In genomic region chr12:25852792-25853191, GRCh38 we compare ENCODE assay signal across 31 cellular contexts.
DNase-seq lines count a peak whose midpoint lies in the region; ATAC-seq, FAIRE-seq and TF ChIP-seq lines count a peak whose summit lies in the region.
"Had no signal": no experiment of that assay in that cellular context is flagged by ENCODE, and none has a peak within 500 bp of the region (broad histone marks: within the 10 kb centered on the region; RNA-seq: fewer than 3 reads in every experiment).

No MANE protein-coding gene starts in this region.

- H3K27me3 ChIP-seq in liver (ENCODE audit: control insufficient read depth in 4 of 4, insufficient read depth in 4 of 4, low read length in 3 of 4) (no peaks in the 10 kb centered on the region), HepG2 (ENCODE audit: control insufficient read depth in 1 of 2, insufficient read depth in 2 of 2, low read length in 2 of 2) (no peaks in the 10 kb centered on the region), adipocyte (replicated peaks; ENCODE audit: control insufficient read depth, insufficient read depth, low read length) (no peaks in the 10 kb centered on the region), smooth muscle cell (ENCODE audit: low read depth) (no peaks in the 10 kb centered on the region)
- H3K27me3 ChIP-seq: Peyer's patch had no signal

- FAIRE-seq in HepG2 (lab: Jason Lieb, UNC): no peak
- FAIRE-seq: colon, GM12892, TTC549 had no signal

- DNase-seq in HepG2 (ENCODE audit: low spot score): no peak
- DNase-seq in adipocyte (ENCODE audit: low read depth): peak; percentile 70
- peak; percentile 74 for DNase-seq in fibroblast of peridontal ligament (ENCODE audit: extremely low read depth)
- no peak for DNase-seq in smooth muscle cell (lab: John Stamatoyannopoulos, UW; ENCODE audit: unreplicated experiment)
- no peak for DNase-seq in Calu3
- no peak for DNase-seq in kidney glomerular epithelial cell (lab: John Stamatoyannopoulos, UW)
- DNase-seq: 8988T; activated CD4-positive, alpha-beta T cell treated with anti-CD3 and anti-CD28 coated beads for 1 hour; activated CD8-positive, alpha-beta T cell treated with anti-CD3 and anti-CD28 coated beads, Interleukin-2, amount 10 ng/mL, durations not matched to agents 7 days and 5 days; activated effector memory CD4-positive, alpha-beta T cell treated with anti-CD3 and anti-CD28 coated beads, Interleukin-2, amount 50 U/mL, for 16 hours; activated naive CD8-positive, alpha-beta T cell treated with anti-CD3 and anti-CD28 coated beads, Interleukin-2, amount 10 ng/mL, durations not matched to agents 7 days and 5 days; activated T-cell treated with anti-CD3 and anti-CD28 coated beads for 4 hours; DND-41; KG1; naive thymus-derived CD4-positive, alpha-beta T cell; NCI-H1694 treated with DMSO at 0.1 percent for 48 hours; NCI-H2171 treated with DMSO at 0.1 percent for 48 hours; NCI-H524 treated with DMSO at 0.1 percent for 48 hours; nucleus accumbens; Peyer's patch; stimulated activated CD4-positive, alpha-beta T cell treated with anti-CD3 and anti-CD28 coated beads, Interleukin-12 subunit alpha, Interleukin-12 subunit beta, amount 100 ng/mL, for 4 hours; stimulated activated CD4-positive, alpha-beta T cell treated with anti-CD3 and anti-CD28 coated beads, Interleukin-4, amount 100 ng/mL, for 4 hours; stimulated activated naive CD4-positive, alpha-beta T cell had no signal

- peaks cover 0 to 10% (median 8%) of the 10 kb centered on the region in 4 donors for H3K4me1 ChIP-seq in liver (ENCODE audit: control insufficient read depth in 4 of 4, insufficient read depth in 4 of 4, low read length in 3 of 4)
- no peaks in the 10 kb centered on the region for H3K4me1 ChIP-seq in HepG2 (ENCODE audit: insufficient read depth, low read length)
- peaks cover 5% of the 10 kb centered on the region for H3K4me1 ChIP-seq in adipocyte (ENCODE audit: control insufficient read depth, insufficient read depth, low read length)
- H3K4me1 ChIP-seq in smooth muscle cell (ENCODE audit: low read depth): no peaks in the 10 kb centered on the region
- H3K4me1 ChIP-seq: Peyer's patch had no signal

- H3K9me3 Mint-ChIP-seq in Calu3 (ENCODE audit: low read depth, unreplicated experiment): no peaks in the 10 kb centered on the region
- H3K9me3 Mint-ChIP-seq: activated naive CD8-positive, alpha-beta T cell treated with anti-CD3 and anti-CD28 coated beads, Interleukin-2, amount 10 ng/mL, durations not matched to agents 7 days and 5 days; naive thymus-derived CD4-positive, alpha-beta T cell had no signal

- TF ChIP-seq RAD21 in liver (IDR thresholded peaks at IDR 0.05) (no peak), HepG2 (CRISPR knock-in tag; IDR thresholded peaks at IDR 0.05) (no peak)

- no peaks in the 10 kb centered on the region for H3F3A ChIP-seq in smooth muscle cell (ENCODE audit: low read depth)

- TF ChIP-seq EP300 in HepG2 (IDR thresholded peaks at IDR 0.05; ENCODE audit: low read depth in 2 of 2, low read length in 2 of 2) (no peak), HepG2 (CRISPR knock-in tag; IDR thresholded peaks at IDR 0.05; ENCODE audit: borderline replicate concordance) (no peak)

- CTCF ChIA-PET in HepG2 (lab: Yijun Ruan, JAX; ENCODE audit: low intra/inter-chr PET ratio, low total read pairs) (no interaction called here), Calu3 (lab: Charles Lee) (interaction anchor here (0.7 to 1.6 kb wide), 2 partner anchors 11 to 42 kb away, joined by 3 to 4 read pairs; no protein-coding TSS in a partner anchor)

- TF ChIP-seq CTCF in liver (IDR thresholded peaks at IDR 0.05; ENCODE audit: low read depth, low read length, missing input control) (no peak), HepG2 (CRISPR knock-in tag; IDR thresholded peaks at IDR 0.05) (no peak), smooth muscle cell (IDR thresholded peaks at IDR 0.05; ENCODE audit: borderline replicate concordance, insufficient read depth, poor library complexity, severe bottlenecking) (no peak), Calu3 (IDR thresholded peaks at IDR 0.05; ENCODE audit: unreplicated experiment) (no peak)

- H3K4me3 Mint-ChIP-seq in Calu3 (ENCODE audit: low read depth, unreplicated experiment): no peak overlapping the region
- H3K4me3 Mint-ChIP-seq: activated CD8-positive, alpha-beta T cell treated with anti-CD3 and anti-CD28 coated beads, Interleukin-2, amount 10 ng/mL, durations not matched to agents 7 days and 5 days; activated naive CD8-positive, alpha-beta T cell treated with anti-CD3 and anti-CD28 coated beads, Interleukin-2, amount 10 ng/mL, durations not matched to agents 7 days and 5 days; B cell; brain; mesothelial cell of epicardium; naive thymus-derived CD4-positive, alpha-beta T cell had no signal

- in situ Hi-C loops in HepG2 (cut with HindIII; ENCODE audit: extremely low pct_ligation_motif_present, low pct_unique_long_range_greater_than_20kb): no loop called here

- no peaks in the 10 kb centered on the region for H3K4me1 Mint-ChIP-seq in Calu3 (ENCODE audit: low read depth, unreplicated experiment)
- H3K4me1 Mint-ChIP-seq: activated naive CD8-positive, alpha-beta T cell treated with anti-CD3 and anti-CD28 coated beads, Interleukin-2, amount 10 ng/mL, durations not matched to agents 7 days and 5 days; B cell; brain had no signal

- H3K36me3 Mint-ChIP-seq in Calu3 (ENCODE audit: insufficient read depth, unreplicated experiment): no peaks in the 10 kb centered on the region
- H3K36me3 Mint-ChIP-seq: activated naive CD8-positive, alpha-beta T cell treated with anti-CD3 and anti-CD28 coated beads, Interleukin-2, amount 10 ng/mL, durations not matched to agents 7 days and 5 days; brain; mesothelial cell of epicardium; naive thymus-derived CD4-positive, alpha-beta T cell had no signal

- no peak overlapping the region for H3K4me3 ChIP-seq in liver (ENCODE audit: low read depth in 1 of 3, low read length in 3 of 3)
- H3K4me3 ChIP-seq in HepG2 (replicated peaks in 1 of 3; ENCODE audit: insufficient read depth in 1 of 3, low read depth in 2 of 3, low read length in 3 of 3): no peak overlapping the region
- no peak overlapping the region for H3K4me3 ChIP-seq in adipocyte (ENCODE audit: low read length)
- no peak overlapping the region for H3K4me3 ChIP-seq in smooth muscle cell
- H3K4me3 ChIP-seq: Peyer's patch had no signal

- no peaks in the 10 kb centered on the region for H3K79me2 ChIP-seq in HepG2 (ENCODE audit: insufficient read depth, low read length)
- H3K79me2 ChIP-seq in smooth muscle cell (ENCODE audit: low read depth): no peaks in the 10 kb centered on the region

- H3K27me3 Mint-ChIP-seq in Calu3 (ENCODE audit: unreplicated experiment): no peaks in the 10 kb centered on the region

- H3K27ac ChIP-seq in liver (ENCODE audit: low read depth in 1 of 2, low read length in 2 of 2) (no peak overlapping the region), HepG2 (ENCODE audit: extremely low read length, insufficient read depth, low read length) (no peak overlapping the region), smooth muscle cell (ENCODE audit: low read depth) (no peak overlapping the region)
- H3K27ac ChIP-seq: Peyer's patch had no signal

- BruUV-seq in HepG2 (replicated peaks; lab: Mats Ljungman, UMichigan) (no TSS peak), Calu3 (replicated peaks; lab: Mats Ljungman, UMichigan) (no TSS peak)

- intact Hi-C loops in HepG2 (cut with micrococcal nuclease; ENCODE audit: unreplicated experiment): no loop called here
- intact Hi-C loops in Calu3 (cut with micrococcal nuclease; ENCODE audit: unreplicated experiment): no loop called here

- no peak for TF ChIP-seq POLR2A in HepG2 (IDR thresholded peaks at IDR 0.05; ENCODE audit: insufficient read depth in 1 of 2, low read depth in 2 of 2, low read length in 2 of 2)

- H3K9me3 ChIP-seq in liver (ENCODE audit: control insufficient read depth in 4 of 4, low read length in 3 of 4) (no peaks in the 10 kb centered on the region), HepG2 (ENCODE audit: low read length) (no peaks in the 10 kb centered on the region), adipocyte (ENCODE audit: control insufficient read depth, low read length) (no peaks in the 10 kb centered on the region), smooth muscle cell (replicated peaks; ENCODE audit: low read depth) (no peaks in the 10 kb centered on the region)
- H3K9me3 ChIP-seq: Peyer's patch had no signal

- no peak overlapping the region for H2AFZ ChIP-seq in HepG2 (ENCODE audit: low read length)
- no peak overlapping the region for H2AFZ ChIP-seq in smooth muscle cell (ENCODE audit: low read depth)

- no peaks in the 10 kb centered on the region for H3K36me3 ChIP-seq in liver (ENCODE audit: control insufficient read depth in 4 of 4, insufficient read depth in 3 of 4, low read depth in 1 of 4, low read length in 3 of 4)
- no peaks in the 10 kb centered on the region for H3K36me3 ChIP-seq in HepG2 (replicated peaks in 1 of 2; ENCODE audit: control insufficient read depth in 1 of 2, insufficient read depth in 2 of 2, low read length in 2 of 2)
- H3K36me3 ChIP-seq in adipocyte (ENCODE audit: control insufficient read depth, insufficient read depth, low read length, severe bottlenecking): no peaks in the 10 kb centered on the region
- no peaks in the 10 kb centered on the region for H3K36me3 ChIP-seq in smooth muscle cell (ENCODE audit: low read depth)
- H3K36me3 ChIP-seq: Peyer's patch had no signal

- H4K20me1 ChIP-seq in HepG2 (ENCODE audit: insufficient read depth, low read length) (no peaks in the 10 kb centered on the region), smooth muscle cell (ENCODE audit: low read depth) (no peaks in the 10 kb centered on the region)

- H3K4me2 ChIP-seq in HepG2 (ENCODE audit: low read depth, low read length) (no peak overlapping the region), smooth muscle cell (peak overlapping the region; percentile 33)

- no peak overlapping the region for H3K27ac Mint-ChIP-seq in Calu3 (ENCODE audit: unreplicated experiment)
- H3K27ac Mint-ChIP-seq: activated CD8-positive, alpha-beta T cell treated with anti-CD3 and anti-CD28 coated beads, Interleukin-2, amount 10 ng/mL, durations not matched to agents 7 days and 5 days; activated naive CD8-positive, alpha-beta T cell treated with anti-CD3 and anti-CD28 coated beads, Interleukin-2, amount 10 ng/mL, durations not matched to agents 7 days and 5 days; B cell; brain; mesothelial cell of epicardium; naive thymus-derived CD4-positive, alpha-beta T cell had no signal

- POLR2A ChIA-PET in HepG2 (lab: Yijun Ruan, JAX): no interaction called here

- ATAC-seq in HepG2 (no peak), SK-N-SH treated with all-trans-retinoic acid at 6 μM for 48 hours (no peak)
- ATAC-seq: activated CD8-positive, alpha-beta T cell treated with anti-CD3 and anti-CD28 coated beads, Interleukin-2, amount 10 ng/mL, durations not matched to agents 7 days and 5 days; naive thymus-derived CD4-positive, alpha-beta T cell had no signal

- H3K9ac ChIP-seq in liver (ENCODE audit: low read depth in 1 of 2, low read length in 2 of 2) (no peak overlapping the region), HepG2 (ENCODE audit: insufficient read depth, low read depth, low read length) (no peak overlapping the region), adipocyte (ENCODE audit: low read length) (no peak overlapping the region), smooth muscle cell (ENCODE audit: low read depth) (no peak overlapping the region)

TF ChIP-seq in HepG2, 621 proteins besides CTCF, POLR2A, EP300 and RAD21 (continues in another document):
- TF ChIP-seq ZNF709 (CRISPR knock-in tag; IDR thresholded peaks at IDR 0.05): no peak

TF ChIP-seq in SK-N-SH treated with all-trans-retinoic acid at 6 μM for 48 hours, 23 proteins besides CTCF, POLR2A, EP300 and RAD21 (continues in another document):
- no peak for TF ChIP-seq RARB (CRISPR knock-in tag; IDR thresholded peaks at IDR 0.05)
- TF ChIP-seq ZC3H10 (CRISPR knock-in tag; IDR thresholded peaks at IDR 0.05): no peak

Comparison
In these comparisons a context has a peak if more than half of its experiments do, and no peak if none do; other contexts are left out.
1. DNase-seq: peak in adipocyte (single experiment) and fibroblast of peridontal ligament (single experiment); none in HepG2 (single experiment), smooth muscle cell (single experiment), Calu3 (single experiment) and kidney glomerular epithelial cell (single experiment).